ENCODE assay signal across 1 cellular context in the genomic region with DNA sequence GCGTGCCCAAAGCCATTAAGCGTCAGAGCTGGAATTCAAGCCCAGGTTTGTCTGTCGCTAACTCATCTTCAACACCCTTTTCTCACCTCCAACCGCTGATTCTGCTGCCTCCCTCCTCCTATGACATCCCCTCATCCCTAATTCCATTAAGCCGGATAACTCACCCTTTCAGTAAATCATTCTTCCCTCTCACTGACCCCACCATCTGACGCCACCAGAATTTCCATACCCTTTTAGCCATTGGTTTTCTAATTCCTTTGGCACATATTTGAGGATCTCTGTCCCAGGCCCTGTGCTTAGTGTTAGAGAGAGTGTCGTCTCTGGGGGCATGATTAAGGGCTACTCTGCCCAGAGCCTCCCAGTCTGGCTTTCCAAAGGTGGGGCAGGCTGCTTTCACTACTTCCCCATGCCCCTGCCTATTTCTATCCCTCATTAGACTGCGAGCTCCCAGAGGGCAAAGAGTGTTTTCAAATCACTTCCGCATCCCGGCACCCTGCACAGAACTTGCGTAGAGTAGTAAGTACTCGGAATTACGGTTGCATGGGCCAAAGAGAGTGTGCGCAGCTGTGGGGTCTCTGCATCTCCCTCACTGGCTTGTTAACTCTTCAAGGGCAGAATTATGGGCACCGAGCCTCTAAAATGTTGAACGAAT.
TF ChIP-seq lines count a peak whose summit lies in the region.

No MANE protein-coding gene starts in this region.

TF ChIP-seq in HCT116, 20 proteins besides CTCF, POLR2A, EP300 and RAD21 (continued from another document):
- TF ChIP-seq, protein P1, sequence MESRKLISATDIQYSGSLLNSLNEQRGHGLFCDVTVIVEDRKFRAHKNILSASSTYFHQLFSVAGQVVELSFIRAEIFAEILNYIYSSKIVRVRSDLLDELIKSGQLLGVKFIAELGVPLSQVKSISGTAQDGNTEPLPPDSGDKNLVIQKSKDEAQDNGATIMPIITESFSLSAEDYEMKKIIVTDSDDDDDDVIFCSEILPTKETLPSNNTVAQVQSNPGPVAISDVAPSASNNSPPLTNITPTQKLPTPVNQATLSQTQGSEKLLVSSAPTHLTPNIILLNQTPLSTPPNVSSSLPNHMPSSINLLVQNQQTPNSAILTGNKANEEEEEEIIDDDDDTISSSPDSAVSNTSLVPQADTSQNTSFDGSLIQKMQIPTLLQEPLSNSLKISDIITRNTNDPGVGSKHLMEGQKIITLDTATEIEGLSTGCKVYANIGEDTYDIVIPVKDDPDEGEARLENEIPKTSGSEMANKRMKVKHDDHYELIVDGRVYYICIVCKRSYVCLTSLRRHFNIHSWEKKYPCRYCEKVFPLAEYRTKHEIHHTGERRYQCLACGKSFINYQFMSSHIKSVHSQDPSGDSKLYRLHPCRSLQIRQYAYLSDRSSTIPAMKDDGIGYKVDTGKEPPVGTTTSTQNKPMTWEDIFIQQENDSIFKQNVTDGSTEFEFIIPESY (IDR thresholded peaks at IDR 0.05; ENCODE audit: extremely low read depth, insufficient replicate concordance, low read length) = no peak
- TF ChIP-seq SRF (IDR thresholded peaks at IDR 0.05; ENCODE audit: low read depth) (no peak), EZH2 (IDR thresholded peaks at IDR 0.05) (no peak), CEBPB (IDR thresholded peaks at IDR 0.05; ENCODE audit: low read depth) (no peak), EZH2phosphoT487 (IDR thresholded peaks at IDR 0.05; ENCODE audit: borderline replicate concordance) (no peak), SIN3A (IDR thresholded peaks at IDR 0.05; ENCODE audit: low read depth) (no peak), ELF1 (IDR thresholded peaks at IDR 0.05; ENCODE audit: borderline replicate concordance, low read depth) (no peak), JUND (IDR thresholded peaks at IDR 0.05) (no peak), POLR2AphosphoS5 (IDR thresholded peaks at IDR 0.05; ENCODE audit: low read depth, low read length) (no peak)
- TF ChIP-seq, protein P2, sequence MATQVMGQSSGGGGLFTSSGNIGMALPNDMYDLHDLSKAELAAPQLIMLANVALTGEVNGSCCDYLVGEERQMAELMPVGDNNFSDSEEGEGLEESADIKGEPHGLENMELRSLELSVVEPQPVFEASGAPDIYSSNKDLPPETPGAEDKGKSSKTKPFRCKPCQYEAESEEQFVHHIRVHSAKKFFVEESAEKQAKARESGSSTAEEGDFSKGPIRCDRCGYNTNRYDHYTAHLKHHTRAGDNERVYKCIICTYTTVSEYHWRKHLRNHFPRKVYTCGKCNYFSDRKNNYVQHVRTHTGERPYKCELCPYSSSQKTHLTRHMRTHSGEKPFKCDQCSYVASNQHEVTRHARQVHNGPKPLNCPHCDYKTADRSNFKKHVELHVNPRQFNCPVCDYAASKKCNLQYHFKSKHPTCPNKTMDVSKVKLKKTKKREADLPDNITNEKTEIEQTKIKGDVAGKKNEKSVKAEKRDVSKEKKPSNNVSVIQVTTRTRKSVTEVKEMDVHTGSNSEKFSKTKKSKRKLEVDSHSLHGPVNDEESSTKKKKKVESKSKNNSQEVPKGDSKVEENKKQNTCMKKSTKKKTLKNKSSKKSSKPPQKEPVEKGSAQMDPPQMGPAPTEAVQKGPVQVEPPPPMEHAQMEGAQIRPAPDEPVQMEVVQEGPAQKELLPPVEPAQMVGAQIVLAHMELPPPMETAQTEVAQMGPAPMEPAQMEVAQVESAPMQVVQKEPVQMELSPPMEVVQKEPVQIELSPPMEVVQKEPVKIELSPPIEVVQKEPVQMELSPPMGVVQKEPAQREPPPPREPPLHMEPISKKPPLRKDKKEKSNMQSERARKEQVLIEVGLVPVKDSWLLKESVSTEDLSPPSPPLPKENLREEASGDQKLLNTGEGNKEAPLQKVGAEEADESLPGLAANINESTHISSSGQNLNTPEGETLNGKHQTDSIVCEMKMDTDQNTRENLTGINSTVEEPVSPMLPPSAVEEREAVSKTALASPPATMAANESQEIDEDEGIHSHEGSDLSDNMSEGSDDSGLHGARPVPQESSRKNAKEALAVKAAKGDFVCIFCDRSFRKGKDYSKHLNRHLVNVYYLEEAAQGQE (IDR thresholded peaks at IDR 0.05; ENCODE audit: low read depth) = no peak
